ENCODE assay signal across 20 cellular contexts in the genomic region with DNA sequence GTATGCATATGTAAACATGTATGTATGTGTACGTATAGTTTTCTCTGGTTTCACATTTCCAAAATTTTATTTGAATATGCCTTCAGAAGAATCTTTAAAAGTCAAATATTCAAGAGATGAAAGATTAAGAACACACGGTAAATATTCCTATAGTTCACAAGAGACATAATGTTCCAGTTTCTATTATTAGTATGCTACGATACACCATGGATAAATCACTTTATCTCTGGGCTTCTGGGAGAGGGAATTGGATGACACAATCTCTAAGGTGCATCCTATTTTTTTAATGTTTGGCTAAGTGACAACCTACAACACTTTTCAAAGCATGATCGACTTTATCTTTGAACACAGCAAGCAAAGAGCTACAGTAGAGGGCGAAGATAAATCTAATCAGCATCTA. TPM values are rescaled to one million over a fixed set of nuclear protein-coding genes. Genes with fewer than 3 reads are reported as not detected.
"Had no signal": no experiment of that assay in that cellular context is flagged by ENCODE, and none has a peak within 500 bp of the region (broad histone marks: within the 10 kb centered on the region; RNA-seq: fewer than 3 reads in every experiment).

No MANE protein-coding gene starts in this region.

- H3K4me3 ChIP-seq: colonic mucosa, right atrium auricular region, sigmoid colon, skin epidermis, testis, tibial nerve had no signal

- DNase-seq: colonic mucosa; effector CD4-positive, alpha-beta T cell; endodermal cell; foreskin keratinocyte; immature natural killer cell; naive thymus-derived CD4-positive, alpha-beta T cell; nephron progenitor cell; sigmoid colon; stimulated activated CD4-positive, alpha-beta T cell treated with anti-CD3 and anti-CD28 coated beads, Interleukin-2, amount 100 ng/mL, for 24 hours; stimulated activated CD4-positive, alpha-beta T cell treated with anti-CD3 and anti-CD28 coated beads, Interleukin-4, amount 100 ng/mL, for 4 hours; stimulated activated naive B cell treated with anti-CD40 and anti-IgM and Interleukin-4, amounts not matched to agents 10 μg/mL and 1 μg/mL and 100 μg/mL, for 72 hours; stimulated activated naive CD8-positive, alpha-beta T cell treated with anti-CD3 and anti-CD28 coated beads, Interleukin-15, amount 100 ng/mL, for 72 hours; testis had no signal

- H3K9me3 ChIP-seq: colonic mucosa, right atrium auricular region, sigmoid colon, testis, tibial nerve had no signal

- FAIRE-seq: endothelial cell of umbilical vein had no signal

- H3K36me3 ChIP-seq: colonic mucosa had no signal

- H3K4me1 ChIP-seq: colonic mucosa, foreskin keratinocyte, testis had no signal

- ATAC-seq: foreskin keratinocyte; naive thymus-derived CD4-positive, alpha-beta T cell; stimulated activated naive B cell treated with anti-CD40 and anti-IgM and Interleukin-4, amounts not matched to agents 10 μg/mL and 1 μg/mL and 100 μg/mL, for 72 hours; stimulated activated naive CD8-positive, alpha-beta T cell treated with anti-CD3 and anti-CD28 coated beads, Interleukin-15, amount 100 ng/mL, for 72 hours had no signal

- H3K27ac ChIP-seq: colonic mucosa, foreskin keratinocyte, sigmoid colon, skin epidermis, testis, tibial nerve had no signal

- H3K27me3 ChIP-seq: colonic mucosa, foreskin keratinocyte, right atrium auricular region, sigmoid colon, testis, tibial nerve had no signal

RNA-seq across cellular contexts. Expression of gene TLL2, which starts 59.3 kb away (rescaled TPM):
- total RNA-seq: mesenteric fat pad, mononuclear cell, subcutaneous adipose tissue had no signal
- polyA plus RNA-seq: immature natural killer cell; naive thymus-derived CD4-positive, alpha-beta T cell had no signal
